21 cellular contexts compared by ENCODE assay signal in the genomic region with DNA sequence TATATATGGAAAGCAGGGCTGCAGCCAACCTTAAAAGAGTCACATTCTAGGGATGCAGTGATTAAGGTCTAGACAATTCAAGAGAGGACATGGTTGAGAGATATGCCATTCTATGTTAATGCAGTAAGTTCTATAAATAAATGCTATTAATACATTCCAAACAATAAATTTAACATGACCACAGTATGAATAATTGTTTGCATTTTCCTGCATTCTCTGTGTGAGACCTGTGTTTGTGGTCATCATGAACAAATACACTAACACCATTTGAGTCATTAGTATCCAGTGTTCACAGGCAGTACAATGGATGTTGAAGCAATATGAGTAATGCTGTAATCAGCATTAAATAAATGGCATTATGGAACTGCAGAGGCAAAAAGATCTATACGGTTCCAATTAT. TPM values are rescaled to one million over a fixed set of nuclear protein-coding genes. Genes with fewer than 3 reads are reported as not detected.
DNase-seq lines count a peak whose midpoint lies in the region; ATAC-seq and TF ChIP-seq lines count a peak whose summit lies in the region.
"Had no signal": no experiment of that assay in that cellular context is flagged by ENCODE, and none has a peak within 500 bp of the region (broad histone marks: within the 10 kb centered on the region; RNA-seq: fewer than 3 reads in every experiment).

No MANE protein-coding gene starts in this region.

- POLR2A ChIA-PET in Panc1 (lab: Charles Lee): no interaction called here

- H3K27me3 ChIP-seq in Panc1 (ENCODE audit: control insufficient read depth, insufficient read depth, low read length) (peaks cover 4% of the 10 kb centered on the region; the same call in 1 of the 2 replicates), right atrium auricular region (no peaks in the 10 kb centered on the region)
- H3K27me3 ChIP-seq: upper lobe of left lung had no signal

- intact Hi-C loops in Panc1 (cut with micrococcal nuclease; ENCODE audit: unreplicated experiment): no loop called here

- ATAC-seq in Panc1 (no peak; the same call in 1 of the 2 replicates), GM18505 (IDR thresholded peaks at IDR 0.05; ENCODE audit: unreplicated experiment) (no peak), HG03378 (IDR thresholded peaks at IDR 0.05; ENCODE audit: unreplicated experiment) (no peak)
- ATAC-seq: activated CD8-positive, alpha-beta memory T cell treated with anti-CD3 and anti-CD28 coated beads, Interleukin-2, amount 10 ng/mL, durations not matched to agents 7 days and 5 days; stimulated activated naive CD8-positive, alpha-beta T cell treated with anti-CD3 and anti-CD28 coated beads, Interleukin-15, Interleukin-2, amounts not matched to agents 100 U/mL and 50 U/mL, for 24 hours had no signal

- H3K4me3 ChIP-seq in Panc1 (ENCODE audit: low read depth in 2 of 2, low read length in 2 of 2): no peak overlapping the region
- H3K4me3 ChIP-seq in epithelial cell of esophagus (ENCODE audit: low read length): no peak overlapping the region
- no peak overlapping the region for H3K4me3 ChIP-seq in right atrium auricular region
- H3K4me3 ChIP-seq: upper lobe of left lung had no signal

- TF ChIP-seq CTCF in Panc1 (IDR thresholded peaks at IDR 0.05): no peak
- TF ChIP-seq CTCF in epithelial cell of esophagus (IDR thresholded peaks at IDR 0.05; ENCODE audit: insufficient read depth, low read depth, low read length, missing control alignments): no peak
- no peak for TF ChIP-seq CTCF in right atrium auricular region (IDR thresholded peaks at IDR 0.05)

- H3K27ac ChIP-seq in Panc1 (ENCODE audit: low read length): no peak overlapping the region
- H3K27ac ChIP-seq in right atrium auricular region: no peak overlapping the region
- H3K27ac ChIP-seq: upper lobe of left lung had no signal

- in situ Hi-C loops in Panc1 (cut with HindIII; ENCODE audit: low pct_unique_long_range_greater_than_20kb, low sequenced_read_pairs): no loop called here

- H3K4me1 ChIP-seq in Panc1 (ENCODE audit: control insufficient read depth, insufficient read depth, low read length) (no peaks in the 10 kb centered on the region), right atrium auricular region (peaks cover 0 to 5% of the 10 kb centered on the region in 2 donors)

- BruUV-seq in Panc1 (replicated peaks; lab: Mats Ljungman, UMichigan): no TSS peak

- H3K9me3 ChIP-seq in Panc1 (ENCODE audit: control insufficient read depth, insufficient read depth, low read depth, low read length): peaks cover 7% of the 10 kb centered on the region; the same call in 1 of the 2 replicates
- no peaks in the 10 kb centered on the region for H3K9me3 ChIP-seq in right atrium auricular region
- H3K9me3 ChIP-seq: upper lobe of left lung had no signal

- TF ChIP-seq POLR2A in GM18505 (IDR thresholded peaks at IDR 0.05; ENCODE audit: borderline replicate concordance, extremely low read depth, insufficient read depth, insufficient read length): no peak

- H3K36me3 ChIP-seq in Panc1 (ENCODE audit: control insufficient read depth, insufficient read depth, low read length): no peaks in the 10 kb centered on the region
- H3K36me3 ChIP-seq in right atrium auricular region: no peaks in the 10 kb centered on the region
- H3K36me3 ChIP-seq: upper lobe of left lung had no signal

- DNase-seq in GM03348 (ENCODE audit: low spot score) (peak; percentile 14), Panc1 (ENCODE audit: low read depth, low spot score) (peak; percentile 75), epithelial cell of esophagus (ENCODE audit: low read depth) (peak; percentile 93), myocyte (ENCODE audit: low read depth) (peak; percentile 7), right atrium auricular region (ENCODE audit: low spot score) (no peak)
- no peak for DNase-seq in activated CD4-positive, alpha-beta T cell treated with anti-CD3 and anti-CD28 coated beads, Interleukin-2, amount 50 U/mL, for 48 hours
- DNase-seq: activated CD8-positive, alpha-beta memory T cell treated with anti-CD3 and anti-CD28 coated beads, Interleukin-2, amount 10 ng/mL, durations not matched to agents 7 days and 5 days; activated effector memory CD4-positive, alpha-beta T cell treated with anti-CD3 and anti-CD28 coated beads, Interleukin-2, amount 50 U/mL, for 16 hours; amygdala; CD4-positive, alpha-beta T cell; DND-41; head of caudate nucleus; NCI-H187; NCI-H510A; nephron progenitor cell; SHP77 treated with DMSO at 0.1 percent for 48 hours; stimulated activated naive CD8-positive, alpha-beta T cell treated with anti-CD3 and anti-CD28 coated beads, Interleukin-15, Interleukin-2, amounts not matched to agents 100 U/mL and 50 U/mL, for 24 hours; T-helper 2 cell; upper lobe of left lung had no signal

- CTCF ChIA-PET in Panc1 (lab: Charles Lee): no interaction called here

RNA-seq across cellular contexts. Expression of gene ZRANB2, which starts 5.5 kb away (rescaled TPM):
- total RNA-seq in Panc1 (2021; ENCODE audit: unreplicated experiment) (64.9 TPM), myocyte (53.5 and 55.7 TPM in 2 replicates), right atrium auricular region (10 to 100 TPM; 23.5 to 37.9 TPM)
- polyA plus RNA-seq in Panc1 (2012; ENCODE audit: insufficient read length): 25.9 TPM
- polyA plus RNA-seq in myocyte (2012): 38.8 TPM

RNA-seq across cellular contexts. Expression of gene PTGER3, which starts 38.7 kb away (rescaled TPM):
- total RNA-seq in Panc1 (2021; ENCODE audit: unreplicated experiment) (0.08 TPM), myocyte (0.21 TPM in 1 of 2 replicates, not detected in the other), right atrium auricular region (1 to 10 TPM in 1 of 2 donors, under 1 TPM in 1; 0.52 to 4.6 TPM)
- not detected for polyA plus RNA-seq in Panc1 (2012; ENCODE audit: insufficient read length)
- polyA plus RNA-seq in myocyte (2012): not detected
- total RNA-seq: CD4-positive, alpha-beta T cell had no signal

Comparison
In these comparisons a context has a peak if more than half of its experiments do, and no peak if none do; other contexts are left out.
1. DNase-seq: peak in GM03348 (single experiment), Panc1 (single experiment), epithelial cell of esophagus (single experiment) and myocyte (single experiment); none in activated CD4-positive, alpha-beta T cell treated with anti-CD3 and anti-CD28 coated beads, Interleukin-2, amount 50 U/mL, for 48 hours (0 of 2) and right atrium auricular region (single experiment).